ENCODE assay signal across 8 cellular contexts in genomic region chr15:64845826-64846225, GRCh38. TPM values are rescaled to one million over a fixed set of nuclear protein-coding genes. Genes with fewer than 3 reads are reported as not detected.
DNase-seq lines count a peak whose midpoint lies in the region; ATAC-seq and TF ChIP-seq lines count a peak whose summit lies in the region.

No MANE protein-coding gene starts in this region.

- no peak for ATAC-seq in activated T-cell treated with anti-CD3 and anti-CD28 coated beads, Interleukin-2, amount 50 U/mL, for 4 hours
- ATAC-seq in memory B cell (ENCODE audit: low read depth): no peak
- no peak for ATAC-seq in HG03354 (IDR thresholded peaks at IDR 0.05; ENCODE audit: poor library complexity, severe bottlenecking, unreplicated experiment)

- no peak for TF ChIP-seq CTCF in thyroid gland (IDR thresholded peaks at IDR 0.05)

- peaks cover 77 to 80% of the 10 kb centered on the region in 2 donors for H3K4me1 ChIP-seq in thyroid gland

- H3K27ac ChIP-seq in adipose tissue (ENCODE audit: low read depth, low read length): peak overlapping the region; percentile 13
- H3K27ac ChIP-seq in thyroid gland: peak overlapping the region; percentile 81 to 95 (median 93)

- no peaks in the 10 kb centered on the region for H3K27me3 Mint-ChIP-seq in activated T-cell treated with anti-CD3 and anti-CD28 coated beads, Interleukin-2, amount 50 U/mL, for 4 hours (ENCODE audit: low read depth)
- H3K27me3 Mint-ChIP-seq in memory B cell: no peaks in the 10 kb centered on the region

- intact Hi-C loops in thyroid gland (cut with DNase I): loop anchor here (5.0 to 10.0 kb wide), 2 partner anchors 46 to 139 kb away; partner anchors contain the start of gene SPG21

- no peaks in the 10 kb centered on the region for H3K9me3 Mint-ChIP-seq in activated T-cell treated with anti-CD3 and anti-CD28 coated beads, Interleukin-2, amount 50 U/mL, for 4 hours
- H3K9me3 Mint-ChIP-seq in memory B cell: no peaks in the 10 kb centered on the region

- H3K36me3 Mint-ChIP-seq in activated T-cell treated with anti-CD3 and anti-CD28 coated beads, Interleukin-2, amount 50 U/mL, for 4 hours (ENCODE audit: insufficient read depth): peaks cover 18% of the 10 kb centered on the region
- peaks cover 15% of the 10 kb centered on the region for H3K36me3 Mint-ChIP-seq in memory B cell

- no peaks in the 10 kb centered on the region for H3K27me3 ChIP-seq in thyroid gland

- no peak for DNase-seq in activated T-cell treated with anti-CD3 and anti-CD28 coated beads, Interleukin-2, amount 50 U/mL, for 4 hours
- DNase-seq in activated T-cell treated with anti-CD3 and anti-CD28 coated beads, Interleukin-2, amount 50 U/mL, for 1 hour: no peak
- DNase-seq in memory B cell (ENCODE audit: low spot score in 2 of 2): no peak
- DNase-seq in thyroid gland: peak; percentile 46 to 55
- no peak for DNase-seq in GF-D8 (lab: John Stamatoyannopoulos, UW)
- no peak for DNase-seq in glomerular visceral epithelial cell (ENCODE audit: extremely low spot score)

- no peak for TF ChIP-seq POLR2A in thyroid gland (IDR thresholded peaks at IDR 0.05)

- no peaks in the 10 kb centered on the region for H3K9me3 ChIP-seq in thyroid gland

- peaks cover 62% of the 10 kb centered on the region for H3K4me1 Mint-ChIP-seq in activated T-cell treated with anti-CD3 and anti-CD28 coated beads, Interleukin-2, amount 50 U/mL, for 4 hours (ENCODE audit: low read depth)
- H3K4me1 Mint-ChIP-seq in memory B cell: peaks cover 55% of the 10 kb centered on the region

- 43 to 73% (median 50%) methylated on average over 3 of the region's 3 CpGs for WGBS in adipose tissue, 3 donors
- 41% methylated on average over 3 of the region's 3 CpGs for WGBS in thyroid gland, 2 donors

- H3K4me3 ChIP-seq in thyroid gland (replicated peaks in 1 of 3): peak overlapping the region in 1 of 3 donors; percentile 18

- peaks cover 7 to 20% of the 10 kb centered on the region in 2 donors for H3K36me3 ChIP-seq in thyroid gland

- H3K27ac Mint-ChIP-seq in memory B cell: peak overlapping the region; percentile 63

- peak overlapping the region; percentile 94 for H3K4me3 Mint-ChIP-seq in activated T-cell treated with anti-CD3 and anti-CD28 coated beads, Interleukin-2, amount 50 U/mL, for 4 hours
- peak overlapping the region; percentile 100 for H3K4me3 Mint-ChIP-seq in memory B cell

RNA-seq across cellular contexts. Expression of gene PLEKHO2, which starts 4.1 kb away (rescaled TPM):
- total RNA-seq in activated T-cell treated with anti-CD3 and anti-CD28 coated beads, Interleukin-2, amount 50 U/mL, for 4 hours: 10 to 100 TPM in 2 of 3 donors, 1 to 10 TPM in 1; 9.3 to 14.2 (median 13.0) TPM
- 10 to 100 TPM in 2 of 3 donors, 1 to 10 TPM in 1; 7.2 to 63.6 (median 58.9) TPM for polyA plus RNA-seq in adipose tissue
- total RNA-seq in thyroid gland: 10 to 100 TPM; 31.3 to 53.6 (median 46.1) TPM

RNA-seq across cellular contexts. Expression of gene PIF1, which starts 20.4 kb away (rescaled TPM):
- 1 to 10 TPM; 1.5 to 2.2 (median 1.6) TPM for total RNA-seq in activated T-cell treated with anti-CD3 and anti-CD28 coated beads, Interleukin-2, amount 50 U/mL, for 4 hours
- polyA plus RNA-seq in adipose tissue: under 1 TPM; 0.24 to 0.91 (median 0.79) TPM
- 1 to 10 TPM in 1 of 4 donors, under 1 TPM in 2, not detected in 1; 0.33 to 1.1 (median 0.54) TPM for total RNA-seq in thyroid gland

Comparison
In these comparisons a context has a peak if more than half of its experiments do, and no peak if none do; other contexts are left out.
1. DNase-seq: peak in thyroid gland (2 of 2); none in activated T-cell treated with anti-CD3 and anti-CD28 coated beads, Interleukin-2, amount 50 U/mL, for 4 hours (single experiment), activated T-cell treated with anti-CD3 and anti-CD28 coated beads, Interleukin-2, amount 50 U/mL, for 1 hour (single experiment), memory B cell (0 of 2), GF-D8 (single experiment) and glomerular visceral epithelial cell (single experiment).